ENCODE assay signal across 8 cellular contexts in genomic region chr4:4430492-4431195, GRCh38. TPM values are rescaled to one million over a fixed set of nuclear protein-coding genes. Genes with fewer than 3 reads are reported as not detected.
DNase-seq lines count a peak whose midpoint lies in the region; ATAC-seq, FAIRE-seq and TF ChIP-seq lines count a peak whose summit lies in the region.

No MANE protein-coding gene starts in this region.

- H3K36me3 Mint-ChIP-seq in activated T-helper 2 cell treated with anti-CD3 and anti-CD28 coated beads, Interferon-gamma antibody, Interleukin-2, Interleukin-4, amounts not matched to agents 10 μg/mL and 5 μg/mL and 100 μg/mL, durations not matched to agents 14 hours and 24 hours and 36 hours (ENCODE audit: low read depth), result no peaks in the 10 kb centered on the region

- TF ChIP-seq CTCF in AG04450 (IDR thresholded peaks at IDR 0.05; ENCODE audit: low read depth, low read length) (peak; percentile 82), OCI-LY1 (IDR thresholded peaks at IDR 0.05; ENCODE audit: low read length) (peak; percentile 63; the same call in 1 of the 2 replicates)

- TF ChIP-seq POLR2A in GM12892 (IDR thresholded peaks at IDR 0.05; ENCODE audit: low read depth, low read length), result no peak

- peak; percentile 49 for DNase-seq in AG04450 (ENCODE audit: low read depth, low spot score)
- no peak for DNase-seq in GM12892 (ENCODE audit: insufficient read length)
- peak; percentile 18 for DNase-seq in activated T-helper 2 cell treated with anti-CD3 and anti-CD28 coated beads, Interferon-gamma antibody, Interleukin-2, Interleukin-4, amounts not matched to agents 10 μg/mL and 5 μg/mL and 100 μg/mL, durations not matched to agents 14 hours and 24 hours and 36 hours (ENCODE audit: low spot score)
- peak; percentile 29 for DNase-seq in glomerular endothelial cell (ENCODE audit: extremely low read depth, low read depth, low spot score)
- peak; percentile 27 for DNase-seq in small intestine
- DNase-seq in sciatic nerve (ENCODE audit: low spot score), result no peak

- no peak overlapping the region for H3K27ac Mint-ChIP-seq in activated T-helper 2 cell treated with anti-CD3 and anti-CD28 coated beads, Interferon-gamma antibody, Interleukin-2, Interleukin-4, amounts not matched to agents 10 μg/mL and 5 μg/mL and 100 μg/mL, durations not matched to agents 14 hours and 24 hours and 36 hours

- peaks cover 24% of the 10 kb centered on the region for H3K4me1 ChIP-seq in OCI-LY1 (ENCODE audit: insufficient read depth, low read length, severe bottlenecking)
- H3K4me1 ChIP-seq in small intestine (ENCODE audit: control insufficient read depth in 2 of 2, insufficient read depth in 1 of 2, low read depth in 1 of 2, low read length in 1 of 2), result no peaks in the 10 kb centered on the region

- intact Hi-C loops in activated T-helper 2 cell treated with anti-CD3 and anti-CD28 coated beads, Interferon-gamma antibody, Interleukin-2, Interleukin-4, amounts not matched to agents 10 μg/mL and 5 μg/mL and 100 μg/mL, durations not matched to agents 14 hours and 24 hours and 36 hours (cut with micrococcal nuclease), result loop anchor here (5.0 kb wide), 1 partner anchor 173 kb away; no protein-coding TSS in a partner anchor
- intact Hi-C loops in sciatic nerve (cut with DNase I), result no loop called here

- POLR2A ChIA-PET in AG04450 (lab: Yijun Ruan, JAX), result interaction anchor here (0.6 to 1.1 kb wide), 4 partner anchors 9 to 183 kb away, joined by 3 to 6 read pairs (median 4); partner anchors contain the start of gene TMEM128

- no peak overlapping the region for H3K27ac ChIP-seq in AG04450 (ENCODE audit: low read depth, low read length)
- no peak overlapping the region for H3K27ac ChIP-seq in OCI-LY1 (ENCODE audit: low read depth, low read length, poor library complexity, severe bottlenecking)
- no peak overlapping the region for H3K27ac ChIP-seq in small intestine (ENCODE audit: low read depth in 1 of 2, low read length in 1 of 2)

- H3K4me1 Mint-ChIP-seq in activated T-helper 2 cell treated with anti-CD3 and anti-CD28 coated beads, Interferon-gamma antibody, Interleukin-2, Interleukin-4, amounts not matched to agents 10 μg/mL and 5 μg/mL and 100 μg/mL, durations not matched to agents 14 hours and 24 hours and 36 hours (ENCODE audit: low read depth), result peaks cover 5% of the 10 kb centered on the region

- H3K4me3 Mint-ChIP-seq in activated T-helper 2 cell treated with anti-CD3 and anti-CD28 coated beads, Interferon-gamma antibody, Interleukin-2, Interleukin-4, amounts not matched to agents 10 μg/mL and 5 μg/mL and 100 μg/mL, durations not matched to agents 14 hours and 24 hours and 36 hours (ENCODE audit: low read depth), result no peak overlapping the region

- H3K9me3 Mint-ChIP-seq in activated T-helper 2 cell treated with anti-CD3 and anti-CD28 coated beads, Interferon-gamma antibody, Interleukin-2, Interleukin-4, amounts not matched to agents 10 μg/mL and 5 μg/mL and 100 μg/mL, durations not matched to agents 14 hours and 24 hours and 36 hours, result no peaks in the 10 kb centered on the region

- no peaks in the 10 kb centered on the region for H3K79me2 ChIP-seq in OCI-LY1 (ENCODE audit: insufficient read depth, low read length)

- H3K27me3 ChIP-seq in AG04450 (ENCODE audit: control insufficient read depth, insufficient read depth, low read length), result no peaks in the 10 kb centered on the region
- H3K27me3 ChIP-seq in OCI-LY1 (ENCODE audit: insufficient read depth, low read length), result no peaks in the 10 kb centered on the region
- no peaks in the 10 kb centered on the region for H3K27me3 ChIP-seq in small intestine (ENCODE audit: control insufficient read depth in 2 of 2, insufficient read depth in 2 of 2, low read length in 2 of 2)

- H3K9ac ChIP-seq in OCI-LY1 (ENCODE audit: low read length), result no peak overlapping the region

- H3K4me3 ChIP-seq in AG04450 (ENCODE audit: low read depth, low read length) (no peak overlapping the region), OCI-LY1 (ENCODE audit: low read depth, low read length, poor library complexity, severe bottlenecking) (no peak overlapping the region), small intestine (ENCODE audit: low read depth in 1 of 2, low read length in 2 of 2) (no peak overlapping the region)

- no peaks in the 10 kb centered on the region for H3F3A ChIP-seq in OCI-LY1 (ENCODE audit: insufficient read depth, low read length)

- H3K9me3 ChIP-seq in AG04450 (ENCODE audit: control insufficient read depth, insufficient read depth, low read length) (no peaks in the 10 kb centered on the region), OCI-LY1 (ENCODE audit: low read length) (no peaks in the 10 kb centered on the region), small intestine (ENCODE audit: control insufficient read depth, low read depth) (no peaks in the 10 kb centered on the region)

- H3K4me2 ChIP-seq in OCI-LY1 (ENCODE audit: low read length), result no peak overlapping the region

- H2AFZ ChIP-seq in OCI-LY1 (ENCODE audit: low read length), result no peak overlapping the region

- WGBS in small intestine, 3 donors, result 70 to 80% (median 77%) methylated on average over 7 of the region's 7 CpGs

- peak; percentile 72 for ATAC-seq in HG03139 (IDR thresholded peaks at IDR 0.05; ENCODE audit: unreplicated experiment)
- no peak for ATAC-seq in sciatic nerve

- CTCF ChIA-PET in AG04450 (lab: Charles Lee), result interaction anchor here (0.7 to 2.9 kb wide), 22 partner anchors 9 to 449 kb away, joined by 3 to 24 read pairs (median 4); no protein-coding TSS in a partner anchor

- no peaks in the 10 kb centered on the region for H3K27me3 Mint-ChIP-seq in activated T-helper 2 cell treated with anti-CD3 and anti-CD28 coated beads, Interferon-gamma antibody, Interleukin-2, Interleukin-4, amounts not matched to agents 10 μg/mL and 5 μg/mL and 100 μg/mL, durations not matched to agents 14 hours and 24 hours and 36 hours (ENCODE audit: low read depth)

- H3K36me3 ChIP-seq in OCI-LY1 (ENCODE audit: insufficient read depth, low read length) (no peaks in the 10 kb centered on the region; the same call in 1 of the 2 replicates), small intestine (ENCODE audit: control insufficient read depth in 2 of 2, insufficient read depth in 2 of 2, low read length in 2 of 2) (peaks cover 0 to 11% of the 10 kb centered on the region in 2 donors)

- no peaks in the 10 kb centered on the region for H3K9me2 ChIP-seq in OCI-LY1 (ENCODE audit: low read depth, low read length)

- peak; percentile 53 for FAIRE-seq in GM12892 (lab: Jason Lieb, UNC)
- FAIRE-seq in small intestine (lab: Jason Lieb, UNC), result no peak

- no peaks in the 10 kb centered on the region for H4K20me1 ChIP-seq in OCI-LY1 (ENCODE audit: insufficient read depth, low read length)

RNA-seq across cellular contexts. Expression of gene NSG1, which starts 43.7 kb away (rescaled TPM):
- 10.4 and 14.7 TPM in 2 replicates for polyA plus RNA-seq in AG04450 (2011; rRNA removed)
- polyA minus RNA-seq in AG04450 (2011; rRNA and poly(A)+ RNA removed), result 3.0 and 6.6 TPM in 2 replicates
- 0.40 TPM for polyA plus RNA-seq in GM12892 (2012; ENCODE audit: missing spikeins)
- total RNA-seq in activated T-helper 2 cell treated with anti-CD3 and anti-CD28 coated beads, Interferon-gamma antibody, Interleukin-2, Interleukin-4, amounts not matched to agents 10 μg/mL and 5 μg/mL and 100 μg/mL, durations not matched to agents 14 hours and 24 hours and 36 hours, result not detected in 2 replicates
- 4.1 TPM in 1 of 2 replicates, not detected in the other for total RNA-seq in glomerular endothelial cell
- 1 to 10 TPM in 1 of 3 donors, under 1 TPM in 1, not detected in 1; 0.27 to 8.2 TPM for polyA plus RNA-seq in small intestine
- total RNA-seq in sciatic nerve, result 12.2 TPM

Comparison
In these comparisons a context has a peak if more than half of its experiments do, and no peak if none do; other contexts are left out.
1. DNase-seq: peak in AG04450 (single experiment), activated T-helper 2 cell treated with anti-CD3 and anti-CD28 coated beads, Interferon-gamma antibody, Interleukin-2, Interleukin-4, amounts not matched to agents 10 μg/mL and 5 μg/mL and 100 μg/mL, durations not matched to agents 14 hours and 24 hours and 36 hours (single experiment), glomerular endothelial cell (single experiment) and small intestine (single experiment); none in GM12892 (single experiment) and sciatic nerve (single experiment).